In genomic region chr1:230306158-230306557, GRCh38 we compare ENCODE assay signal across 14 cellular contexts.
DNase-seq lines count a peak whose midpoint lies in the region; ATAC-seq and TF ChIP-seq lines count a peak whose summit lies in the region.
"Had no signal": no experiment of that assay in that cellular context is flagged by ENCODE, and none has a peak within 500 bp of the region (broad histone marks: within the 10 kb centered on the region; RNA-seq: fewer than 3 reads in every experiment).

No MANE protein-coding gene starts in this region.

- no peak overlapping the region for H3K4me3 Mint-ChIP-seq in activated CD4-positive, alpha-beta T cell treated with anti-CD3 and anti-CD28 coated beads for 36 hours
- H3K4me3 Mint-ChIP-seq in Calu3 (ENCODE audit: low read depth, unreplicated experiment): no peak overlapping the region
- H3K4me3 Mint-ChIP-seq: T-helper 17 cell had no signal

- H4K20me1 ChIP-seq in OCI-LY1 (ENCODE audit: insufficient read depth, low read length): no peaks in the 10 kb centered on the region

- TF ChIP-seq CTCF in OCI-LY1 (IDR thresholded peaks at IDR 0.05; ENCODE audit: low read length): peak; percentile 58
- TF ChIP-seq CTCF in Calu3 (IDR thresholded peaks at IDR 0.05; ENCODE audit: unreplicated experiment): no peak

- DNase-seq in activated CD4-positive, alpha-beta T cell treated with anti-CD3 and anti-CD28 coated beads for 36 hours: peak; percentile 76
- DNase-seq in activated CD4-positive, alpha-beta T cell treated with anti-CD3 and anti-CD28 coated beads, Interleukin-2, amount 50 U/mL, for 1 hour: no peak
- peak; percentile 58 for DNase-seq in stimulated activated CD4-positive, alpha-beta T cell treated with anti-CD3 and anti-CD28 coated beads, Interleukin-1b, Interleukin-23, amount 100 ng/mL, for 48 hours
- DNase-seq in HUDEP-2 (lab: John Stamatoyannopoulos, UW; ENCODE audit: unreplicated experiment in 76 of 76): no peak
- no peak for DNase-seq in Calu3
- no peak for DNase-seq in NCI-H2196 (lab: John Stamatoyannopoulos, UW; ENCODE audit: unreplicated experiment)
- DNase-seq: GF-D8, NCI-H774, T-helper 17 cell had no signal

- peaks cover 26% of the 10 kb centered on the region for H3K4me1 Mint-ChIP-seq in activated CD4-positive, alpha-beta T cell treated with anti-CD3 and anti-CD28 coated beads for 36 hours
- peaks cover 36% of the 10 kb centered on the region for H3K4me1 Mint-ChIP-seq in Calu3 (ENCODE audit: low read depth, unreplicated experiment)

- no peaks in the 10 kb centered on the region for H3K9me3 ChIP-seq in OCI-LY1 (ENCODE audit: low read length)
- H3K9me3 ChIP-seq: A549 had no signal

- H3F3A ChIP-seq in OCI-LY1 (ENCODE audit: insufficient read depth, low read length): no peaks in the 10 kb centered on the region

- no peaks in the 10 kb centered on the region for H3K9me2 ChIP-seq in OCI-LY1 (ENCODE audit: low read depth, low read length)

- CTCF ChIA-PET in activated CD4-positive, alpha-beta T cell treated with anti-CD3 and anti-CD28 coated beads for 36 hours (lab: Charles Lee): interaction anchor here (0.8 to 1.8 kb wide), 4 partner anchors 13 to 646 kb away, joined by 3 to 9 read pairs (median 4); no protein-coding TSS in a partner anchor
- CTCF ChIA-PET in Calu3 (lab: Charles Lee): interaction anchor here (1.1 kb wide), 1 partner anchor 563 kb away, joined by 4 read pairs; no protein-coding TSS in a partner anchor

- no peak overlapping the region for H3K4me3 ChIP-seq in OCI-LY1 (ENCODE audit: low read depth, low read length, poor library complexity, severe bottlenecking)
- H3K4me3 ChIP-seq: A549 had no signal

- peak; percentile 92 for ATAC-seq in activated CD4-positive, alpha-beta T cell treated with anti-CD3 and anti-CD28 coated beads for 36 hours
- peak; percentile 77 for ATAC-seq in GM21619 (IDR thresholded peaks at IDR 0.05; ENCODE audit: unreplicated experiment)
- ATAC-seq: A549, T-helper 17 cell had no signal

- intact Hi-C loops in activated CD4-positive, alpha-beta T cell treated with anti-CD3 and anti-CD28 coated beads for 36 hours (cut with DNase I, micrococcal nuclease): loop anchor here in 1 of 2 experiments (1.0 to 10.0 kb wide), 4 partner anchors 65 to 1641 kb away; no protein-coding TSS in a partner anchor
- intact Hi-C loops in Calu3 (cut with micrococcal nuclease; ENCODE audit: unreplicated experiment): loop anchor here (5.0 to 10.0 kb wide), 2 partner anchors 139 to 201 kb away; no protein-coding TSS in a partner anchor

- peaks cover 3% of the 10 kb centered on the region for H3K27me3 Mint-ChIP-seq in activated CD4-positive, alpha-beta T cell treated with anti-CD3 and anti-CD28 coated beads for 36 hours
- no peaks in the 10 kb centered on the region for H3K27me3 Mint-ChIP-seq in Calu3 (ENCODE audit: unreplicated experiment)

- POLR2A ChIA-PET in activated CD4-positive, alpha-beta T cell treated with anti-CD3 and anti-CD28 coated beads for 36 hours (lab: Charles Lee): interaction anchor here (1.6 kb wide), 1 partner anchor 196 kb away, joined by 3 read pairs; no protein-coding TSS in a partner anchor

- no peak overlapping the region for H3K27ac ChIP-seq in OCI-LY1 (ENCODE audit: low read depth, low read length, poor library complexity, severe bottlenecking)
- H3K27ac ChIP-seq: A549, epithelial cell of prostate had no signal

- no peaks in the 10 kb centered on the region for H3K9me3 Mint-ChIP-seq in activated CD4-positive, alpha-beta T cell treated with anti-CD3 and anti-CD28 coated beads for 36 hours (ENCODE audit: low read depth)
- H3K9me3 Mint-ChIP-seq in Calu3 (ENCODE audit: low read depth, unreplicated experiment): no peaks in the 10 kb centered on the region

- H3K36me3 ChIP-seq in OCI-LY1 (ENCODE audit: insufficient read depth, low read length): no peaks in the 10 kb centered on the region

- H2AFZ ChIP-seq in OCI-LY1 (ENCODE audit: low read length): peak overlapping the region; percentile 74; the same call in 1 of the 2 replicates

- BruUV-seq in Calu3 (replicated peaks; lab: Mats Ljungman, UMichigan): no TSS peak

- H3K27me3 ChIP-seq in OCI-LY1 (ENCODE audit: insufficient read depth, low read length): no peaks in the 10 kb centered on the region

- H3K36me3 Mint-ChIP-seq in activated CD4-positive, alpha-beta T cell treated with anti-CD3 and anti-CD28 coated beads for 36 hours (ENCODE audit: low read depth): no peaks in the 10 kb centered on the region
- H3K36me3 Mint-ChIP-seq in Calu3 (ENCODE audit: insufficient read depth, unreplicated experiment): peaks cover 7% of the 10 kb centered on the region

- H3K9ac ChIP-seq in OCI-LY1 (ENCODE audit: low read length): no peak overlapping the region

- H3K4me1 ChIP-seq in OCI-LY1 (ENCODE audit: insufficient read depth, low read length, severe bottlenecking): peaks cover 47% of the 10 kb centered on the region

- no peak overlapping the region for H3K4me2 ChIP-seq in OCI-LY1 (ENCODE audit: low read length)
- H3K4me2 ChIP-seq: A549 had no signal

- no peaks in the 10 kb centered on the region for H3K79me2 ChIP-seq in OCI-LY1 (ENCODE audit: insufficient read depth, low read length)

- H3K27ac Mint-ChIP-seq in activated CD4-positive, alpha-beta T cell treated with anti-CD3 and anti-CD28 coated beads for 36 hours: no peak overlapping the region
- H3K27ac Mint-ChIP-seq in Calu3 (ENCODE audit: unreplicated experiment): no peak overlapping the region
- H3K27ac Mint-ChIP-seq: progenitor cell of endocrine pancreas, T-helper 17 cell had no signal

Comparison
In these comparisons a context has a peak if more than half of its experiments do, and no peak if none do; other contexts are left out.
1. DNase-seq: peak in activated CD4-positive, alpha-beta T cell treated with anti-CD3 and anti-CD28 coated beads for 36 hours (single experiment) and stimulated activated CD4-positive, alpha-beta T cell treated with anti-CD3 and anti-CD28 coated beads, Interleukin-1b, Interleukin-23, amount 100 ng/mL, for 48 hours (single experiment); none in activated CD4-positive, alpha-beta T cell treated with anti-CD3 and anti-CD28 coated beads, Interleukin-2, amount 50 U/mL, for 1 hour (single experiment), HUDEP-2 (0 of 76), Calu3 (single experiment) and NCI-H2196 (single experiment).